8 cellular contexts compared by ENCODE assay signal in the genomic region with DNA sequence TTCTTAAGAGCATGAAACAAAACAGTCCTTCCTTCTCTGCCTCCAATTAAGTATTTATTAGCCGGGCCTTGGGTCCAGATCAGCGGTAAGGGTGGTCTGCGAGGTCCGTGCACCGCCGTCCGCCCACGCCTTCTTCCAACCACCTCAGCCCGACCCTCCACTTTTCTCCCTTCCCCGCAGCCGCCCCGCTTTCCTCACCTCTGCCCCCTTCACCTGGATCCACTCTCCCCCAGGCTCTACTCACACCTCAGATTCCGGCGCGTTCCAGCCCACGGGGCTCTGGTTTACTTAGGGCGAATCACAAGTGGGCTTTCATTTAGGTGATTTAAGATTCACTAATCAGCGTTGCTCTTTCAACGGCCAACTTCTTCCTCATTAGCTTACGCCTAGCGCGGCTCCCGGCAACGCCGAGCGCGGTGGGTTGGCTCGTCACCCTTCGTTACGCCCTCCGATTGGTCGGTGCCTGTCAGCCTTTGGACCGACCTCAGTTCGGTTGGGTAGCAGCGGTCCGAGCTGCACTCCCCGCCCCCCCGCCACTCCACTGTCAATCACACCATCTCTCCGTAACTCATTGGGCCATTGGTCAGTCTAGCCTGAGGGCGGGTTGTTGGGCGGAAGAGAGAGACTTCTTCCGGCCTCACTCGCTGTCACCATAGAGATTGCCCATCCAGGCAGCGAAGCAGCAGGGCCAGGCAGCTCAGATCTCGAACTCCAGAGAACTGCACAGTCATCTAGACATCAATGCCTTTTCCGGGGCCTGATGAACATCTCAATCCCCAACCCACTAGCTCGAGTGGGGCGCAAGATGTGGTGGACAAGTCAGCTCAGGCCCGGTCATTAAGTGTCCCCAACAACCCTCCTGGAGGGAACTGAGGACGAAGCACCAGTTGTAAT. TPM values are rescaled to one million over a fixed set of nuclear protein-coding genes. Genes with fewer than 3 reads are reported as not detected.
DNase-seq lines count a peak whose midpoint lies in the region; ATAC-seq and TF ChIP-seq lines count a peak whose summit lies in the region.

Gene TMEM218 (minus strand): TSS at position 286 of the 894 bp plus-strand sequence. CDS start 9,385 bp downstream, outside the sequence.

- H3K27ac ChIP-seq in C4-2B = peak within 1 kb of the TSS; percentile 79

- intact Hi-C loops in dendritic cell treated with granulocyte-macrophage colony-stimulating factor and Interleukin-4, amounts not matched to agents 40 ng/mL and 50 ng/mL, for 4 days (cut with micrococcal nuclease) = loop anchor here (1.0 to 5.0 kb wide), 5 partner anchors 13 to 489 kb away; partner anchors contain the start of genes CCDC15, SLC37A2 and TBRG1

- peak within 1 kb of the TSS; percentile 95 for H3K27ac Mint-ChIP-seq in dendritic cell treated with granulocyte-macrophage colony-stimulating factor and Interleukin-4, amounts not matched to agents 40 ng/mL and 50 ng/mL, for 4 days

- ATAC-seq in GM19395 (IDR thresholded peaks at IDR 0.05; ENCODE audit: unreplicated experiment) = peak; percentile 98
- ATAC-seq in HG03565 (IDR thresholded peaks at IDR 0.05; ENCODE audit: unreplicated experiment) = peak; percentile 98
- peak; percentile 97 for ATAC-seq in left lobe of liver

- H3K4me1 Mint-ChIP-seq in dendritic cell treated with granulocyte-macrophage colony-stimulating factor and Interleukin-4, amounts not matched to agents 40 ng/mL and 50 ng/mL, for 4 days (ENCODE audit: low read depth) = peaks cover 12% of the 10 kb centered on the region

- no peak for TF ChIP-seq CTCF in C4-2B (conservative IDR thresholded peaks at IDR 0.05)

- H3K4me3 Mint-ChIP-seq in dendritic cell treated with granulocyte-macrophage colony-stimulating factor and Interleukin-4, amounts not matched to agents 40 ng/mL and 50 ng/mL, for 4 days = peak within 1 kb of the TSS; percentile 96

- H3K27me3 Mint-ChIP-seq in dendritic cell treated with granulocyte-macrophage colony-stimulating factor and Interleukin-4, amounts not matched to agents 40 ng/mL and 50 ng/mL, for 4 days = no peaks in the 10 kb centered on the region

- H3K9me3 Mint-ChIP-seq in dendritic cell treated with granulocyte-macrophage colony-stimulating factor and Interleukin-4, amounts not matched to agents 40 ng/mL and 50 ng/mL, for 4 days = no peaks in the 10 kb centered on the region

- DNase-seq in NCI-H774 (lab: John Stamatoyannopoulos, UW) (peak; percentile 99), left lobe of liver (ENCODE audit: low spot score) (peak; percentile 100)
- DNase-seq in activated CD4-positive, alpha-beta T cell treated with anti-CD3 and anti-CD28 coated beads, Interleukin-2, amount 50 U/mL, for 4 hours = peak; percentile 93
- peak; percentile 91 for DNase-seq in stimulated activated CD4-positive, alpha-beta T cell treated with anti-CD3 and anti-CD28 coated beads, Interleukin-2, amount 100 ng/mL, for 4 hours (ENCODE audit: low read depth)

- peaks cover 10% of the 10 kb centered on the region for H3K36me3 Mint-ChIP-seq in dendritic cell treated with granulocyte-macrophage colony-stimulating factor and Interleukin-4, amounts not matched to agents 40 ng/mL and 50 ng/mL, for 4 days (ENCODE audit: low read depth)

RNA-seq across cellular contexts. Expression of gene TMEM218, which starts in this region (rescaled TPM):
- total RNA-seq in left lobe of liver = 9.3 TPM

Comparison
In these comparisons a context has a peak if more than half of its experiments do, and no peak if none do; other contexts are left out.
1. Peak in every context shown above with its lines: DNase-seq, ATAC-seq and H3K27ac ChIP-seq.